Comparison of ENCODE assay signal across 21 cellular contexts in the genomic region with DNA sequence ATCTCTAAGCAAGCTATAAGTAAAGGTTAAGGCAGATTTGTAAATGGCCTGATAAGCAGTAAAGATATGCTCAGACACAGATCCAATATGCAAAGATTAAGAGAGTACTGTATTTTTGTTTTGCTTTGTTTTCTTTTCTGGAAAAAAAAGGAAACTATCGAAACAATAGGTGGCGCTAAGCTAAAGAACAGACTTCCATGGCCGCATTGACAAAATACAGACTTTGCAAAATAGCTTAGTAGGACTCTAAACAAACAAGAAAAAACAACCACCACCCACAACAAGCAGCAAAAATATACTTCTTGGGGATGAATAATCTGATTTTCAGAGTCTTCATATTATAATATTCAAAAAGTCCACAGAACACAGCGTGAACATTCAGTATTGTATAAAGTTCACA.
DNase-seq lines count a peak whose midpoint lies in the region; ATAC-seq, FAIRE-seq and TF ChIP-seq lines count a peak whose summit lies in the region.
"Had no signal": no experiment of that assay in that cellular context is flagged by ENCODE, and none has a peak within 500 bp of the region (broad histone marks: within the 10 kb centered on the region; RNA-seq: fewer than 3 reads in every experiment).

No MANE protein-coding gene starts in this region.

- no peaks in the 10 kb centered on the region for H3K9me2 ChIP-seq in hepatocyte (replicated peaks; ENCODE audit: insufficient read depth)

- no peak overlapping the region for H3K4ac ChIP-seq in H9 (ENCODE audit: low read depth, low read length)

- H2BK120ac ChIP-seq in H9 (ENCODE audit: low read depth, low read length, poor library complexity, severe bottlenecking), result no peak overlapping the region

- H3K9me3 Mint-ChIP-seq in H9, result peaks cover 5 to 6% of the 10 kb centered on the region in 2 experiments; a peak in 3 of 5 replicates

- no peak overlapping the region for H3K23ac ChIP-seq in H9 (ENCODE audit: insufficient read length, low read depth, low read length)

- no peak overlapping the region for H2BK12ac ChIP-seq in H9 (ENCODE audit: insufficient read length, low read depth, low read length)

- no peaks in the 10 kb centered on the region for H3K27me3 Mint-ChIP-seq in H9 (ENCODE audit: low read depth)
- H3K27me3 Mint-ChIP-seq: central memory CD8-positive, alpha-beta T cell had no signal

- H3K36me3 ChIP-seq in ACC112 (ENCODE audit: insufficient read depth, low read length) (no peaks in the 10 kb centered on the region), RWPE2 (ENCODE audit: low read depth) (no peaks in the 10 kb centered on the region; the same call in 1 of the 2 replicates), hepatocyte (replicated peaks; ENCODE audit: insufficient read depth, low read depth) (no peaks in the 10 kb centered on the region)
- H3K36me3 ChIP-seq: adrenal gland, neutrophil, right atrium auricular region, SJCRH30 had no signal

- H3K4me1 ChIP-seq in ACC112 (ENCODE audit: control insufficient read depth, insufficient read depth, low read length, unreplicated experiment) (peaks cover 4% of the 10 kb centered on the region), H9 (ENCODE audit: insufficient read depth, low read length) (no peaks in the 10 kb centered on the region), RWPE2 (ENCODE audit: insufficient read depth, poor library complexity, severe bottlenecking) (no peaks in the 10 kb centered on the region), hepatocyte (ENCODE audit: insufficient read depth) (no peaks in the 10 kb centered on the region)
- H3K4me1 ChIP-seq: adrenal gland, right atrium auricular region, SJCRH30 had no signal

- DNase-seq in H9 (no peak), RWPE2 (ENCODE audit: low spot score) (no peak), hepatocyte (ENCODE audit: low spot score) (no peak), HT-29 (ENCODE audit: low spot score) (no peak), frontal cortex (ENCODE audit: low spot score in 2 of 2) (no peak)
- DNase-seq: activated CD4-positive, CD25-positive, alpha-beta regulatory T cell treated with anti-CD3 and anti-CD28 coated beads, Interleukin-2, amount 50 U/mL, for 72 hours; adrenal gland; Calu3; GM23248; left colon; midbrain; NCI-H146; NCI-H446; SJCRH30; stimulated activated naive CD8-positive, alpha-beta T cell treated with anti-CD3 and anti-CD28 coated beads, Interleukin-15, Interleukin-2, amounts not matched to agents 100 U/mL and 50 U/mL, for 24 hours had no signal

- H2AFZ ChIP-seq in ACC112 (ENCODE audit: low read length, unreplicated experiment) (peak overlapping the region; percentile 73), H9 (ENCODE audit: low read length) (no peak overlapping the region), hepatocyte (no peak overlapping the region)
- H2AFZ ChIP-seq: GM23248 had no signal

- H3T11ph ChIP-seq in H9 (ENCODE audit: low read length), result no peak overlapping the region

- no peak overlapping the region for H3K27ac Mint-ChIP-seq in H9

- peaks cover 4 to 5% of the 10 kb centered on the region in 2 experiments; a peak in 2 of 4 replicates for H3K4me1 Mint-ChIP-seq in H9
- H3K4me1 Mint-ChIP-seq: central memory CD8-positive, alpha-beta T cell had no signal

- H3K4me3 ChIP-seq in ACC112 (ENCODE audit: low read depth, low read length) (no peak overlapping the region), RWPE2 (ENCODE audit: severe bottlenecking) (no peak overlapping the region), hepatocyte (no peak overlapping the region)
- H3K4me3 ChIP-seq: adrenal gland, GM23248, right atrium auricular region, SJCRH30 had no signal

- no peak for FAIRE-seq in frontal cortex (lab: Jason Lieb, UNC)

- no peak overlapping the region for H4K5ac ChIP-seq in H9 (ENCODE audit: insufficient read length, low read depth, low read length)

- no peak overlapping the region for H3K27ac ChIP-seq in ACC112 (ENCODE audit: low read depth, low read length)
- no peak overlapping the region for H3K27ac ChIP-seq in H9 (ENCODE audit: insufficient read length, low read depth, low read length)
- no peak overlapping the region for H3K27ac ChIP-seq in RWPE2 (ENCODE audit: poor library complexity, severe bottlenecking)
- H3K27ac ChIP-seq in hepatocyte, result no peak overlapping the region
- H3K27ac ChIP-seq: adrenal gland, GM23248, neutrophil, right atrium auricular region, SJCRH30 had no signal

- no peak overlapping the region for H2BK5ac ChIP-seq in H9 (ENCODE audit: insufficient read length, low read length)

- no peak overlapping the region for H2BK15ac ChIP-seq in H9 (ENCODE audit: low read depth, low read length)

- H3K9ac ChIP-seq in H9 (ENCODE audit: extremely low read depth, insufficient read length, low read length), result no peak overlapping the region
- H3K9ac ChIP-seq: GM23248 had no signal

- H2AK5ac ChIP-seq in H9 (ENCODE audit: insufficient read length, low read length), result no peak overlapping the region

- no peak overlapping the region for H4K91ac ChIP-seq in H9 (ENCODE audit: insufficient read length, low read depth, low read length)

- H3K9me3 ChIP-seq in H9 (ENCODE audit: control insufficient read depth, low read depth, low read length) (no peaks in the 10 kb centered on the region), RWPE2 (ENCODE audit: severe bottlenecking) (no peaks in the 10 kb centered on the region), hepatocyte (ENCODE audit: low read depth) (no peaks in the 10 kb centered on the region)
- H3K9me3 ChIP-seq: adrenal gland, neutrophil had no signal

- no peaks in the 10 kb centered on the region for H4K20me1 ChIP-seq in H9 (ENCODE audit: control insufficient read depth, insufficient read depth, insufficient read length)
- H4K20me1 ChIP-seq in hepatocyte (ENCODE audit: insufficient read depth, poor library complexity, severe bottlenecking), result no peaks in the 10 kb centered on the region

- H3K27me3 ChIP-seq in ACC112 (ENCODE audit: insufficient read depth, low read length) (no peaks in the 10 kb centered on the region), H9 (ENCODE audit: insufficient read depth, low read length) (no peaks in the 10 kb centered on the region), RWPE2 (ENCODE audit: insufficient read depth, poor library complexity, severe bottlenecking) (no peaks in the 10 kb centered on the region), hepatocyte (no peaks in the 10 kb centered on the region)
- H3K27me3 ChIP-seq: adrenal gland, neutrophil, right atrium auricular region, SJCRH30 had no signal

- H3K79me2 ChIP-seq in ACC112 (ENCODE audit: control insufficient read depth, insufficient read depth, low read length, unreplicated experiment) (no peaks in the 10 kb centered on the region), H9 (ENCODE audit: insufficient read depth, low read length) (no peaks in the 10 kb centered on the region), hepatocyte (no peaks in the 10 kb centered on the region)

- no peak overlapping the region for H3K14ac ChIP-seq in H9 (ENCODE audit: insufficient read depth, low read length)

- H3K4me3 Mint-ChIP-seq in H9, result no peak overlapping the region
- H3K4me3 Mint-ChIP-seq: central memory CD8-positive, alpha-beta T cell had no signal

- H4K8ac ChIP-seq in H9 (replicated peaks; ENCODE audit: insufficient read length, low read depth, low read length), result no peak overlapping the region

- no peak overlapping the region for H2BK20ac ChIP-seq in H9 (ENCODE audit: low read depth, low read length, poor library complexity, severe bottlenecking)

- TF ChIP-seq CTCF in H9 (conservative IDR thresholded peaks at IDR 0.05) (peak; percentile 63), RWPE2 (IDR thresholded peaks at IDR 0.05; ENCODE audit: poor library complexity, severe bottlenecking) (peak; percentile 66), hepatocyte (IDR thresholded peaks at IDR 0.05; ENCODE audit: poor library complexity) (peak; percentile 39)

- no peaks in the 10 kb centered on the region for H3K79me1 ChIP-seq in H9 (ENCODE audit: insufficient read depth, low read depth, low read length, poor library complexity, severe bottlenecking)

- peaks cover 0 to 4% (median 0%) of the 10 kb centered on the region in 3 experiments; a peak in 2 of 7 replicates for H3K36me3 Mint-ChIP-seq in H9 (ENCODE audit: insufficient read depth in 1 of 3, low read depth in 3 of 3)

- H3K4me2 ChIP-seq in H9 (ENCODE audit: insufficient read depth, insufficient read length, low read length) (no peak overlapping the region), hepatocyte (no peak overlapping the region)

- H3K23me2 ChIP-seq in H9 (ENCODE audit: insufficient read length, low read depth, low read length, poor library complexity, severe bottlenecking), result no peaks in the 10 kb centered on the region

- H3K18ac ChIP-seq in H9 (ENCODE audit: insufficient read length, low read depth, low read length), result no peak overlapping the region

- no peak overlapping the region for H3K56ac ChIP-seq in H9 (ENCODE audit: insufficient read length, low read depth, low read length)

- ATAC-seq in RWPE2 (ENCODE audit: low read depth) (no peak), HG02973 (IDR thresholded peaks at IDR 0.05; ENCODE audit: unreplicated experiment) (no peak), GM21390 (IDR thresholded peaks at IDR 0.05; ENCODE audit: unreplicated experiment) (no peak)
- ATAC-seq: left colon; stimulated activated naive CD8-positive, alpha-beta T cell treated with anti-CD3 and anti-CD28 coated beads, Interleukin-15, Interleukin-2, amounts not matched to agents 100 U/mL and 50 U/mL, for 24 hours had no signal

- WGBS in H9 (ENCODE audit: extremely low coverage, insufficient read length, low lambda C conversion rate), result no CpG with 5 or more reads among the region's 4 CpGs
- 62% methylated on average over 4 of the region's 4 CpGs for WGBS in hepatocyte (ENCODE audit: low lambda C conversion rate, missing lambda C conversion rate)
